Comparison of ENCODE assay signal across 8 cellular contexts in genomic region chr11:102453286-102453797, GRCh38. TPM values are rescaled to one million over a fixed set of nuclear protein-coding genes. Genes with fewer than 3 reads are reported as not detected.
A peak's percentile ranks its signal among the peaks of the same experiment; 100 is the strongest.
DNase-seq lines count a peak whose midpoint lies in the region; ATAC-seq and TF ChIP-seq lines count a peak whose summit lies in the region.

No MANE protein-coding gene starts in this region.

- no peak for TF ChIP-seq POLR2A in upper lobe of left lung (IDR thresholded peaks at IDR 0.05)

- H3K36me3 ChIP-seq in OCI-LY1 (ENCODE audit: insufficient read depth, low read length) = peaks cover 20% of the 10 kb centered on the region
- peaks cover 2% of the 10 kb centered on the region for H3K36me3 ChIP-seq in muscle layer of colon (ENCODE audit: insufficient read depth, low read length)
- H3K36me3 ChIP-seq in upper lobe of left lung = peaks cover 0 to under 1% (median 0%) of the 10 kb centered on the region in 4 donors

- peak overlapping the region; percentile 98 for H3K9ac ChIP-seq in OCI-LY1 (ENCODE audit: low read length)
- peak overlapping the region; percentile 69 for H3K9ac ChIP-seq in muscle layer of colon (ENCODE audit: low read length)

- peaks cover 41% of the 10 kb centered on the region for H3K79me2 ChIP-seq in OCI-LY1 (ENCODE audit: insufficient read depth, low read length)

- peak; percentile 48 for DNase-seq in DMS 273 (lab: John Stamatoyannopoulos, UW; ENCODE audit: unreplicated experiment)
- no peak for DNase-seq in DMS 273 treated with DMSO at 0.1 percent for 48 hours (lab: John Stamatoyannopoulos, UW)
- no peak for DNase-seq in coronary artery (ENCODE audit: low spot score)
- DNase-seq in upper lobe of left lung = peak in 1 of 2 donors; percentile 83
- DNase-seq in HPDE6-E6E7 (ENCODE audit: extremely low spot score) = no peak
- no peak for DNase-seq in SHP77 (lab: John Stamatoyannopoulos, UW)

- peak overlapping the region; percentile 96 for H3K4me2 ChIP-seq in OCI-LY1 (ENCODE audit: low read length)

- H4K20me1 ChIP-seq in OCI-LY1 (ENCODE audit: insufficient read depth, low read length) = 0 out of 2 replicates have a peak, but pooled peaks cover 2% of the 10 kb centered on the region

- H3K27me3 ChIP-seq in OCI-LY1 (ENCODE audit: insufficient read depth, low read length) (no peaks in the 10 kb centered on the region), muscle layer of colon (ENCODE audit: control insufficient read depth in 1 of 2, insufficient read depth in 2 of 2, low read length in 2 of 2) (no peaks in the 10 kb centered on the region), upper lobe of left lung (no peaks in the 10 kb centered on the region)

- H3K4me1 ChIP-seq in OCI-LY1 (ENCODE audit: insufficient read depth, low read length, severe bottlenecking) (peaks cover 71% of the 10 kb centered on the region), muscle layer of colon (ENCODE audit: insufficient read depth, low read length) (peaks cover 34% of the 10 kb centered on the region), upper lobe of left lung (peaks cover 41 to 60% (median 46%) of the 10 kb centered on the region in 4 donors)

- ATAC-seq in upper lobe of left lung (ENCODE audit: low FRiP score in 2 of 2) = peak; percentile 1 to 42

- H3F3A ChIP-seq in OCI-LY1 (ENCODE audit: insufficient read depth, low read length) = no peaks in the 10 kb centered on the region

- peak overlapping the region; percentile 97 for H3K4me3 ChIP-seq in OCI-LY1 (ENCODE audit: low read depth, low read length, poor library complexity, severe bottlenecking)
- H3K4me3 ChIP-seq in coronary artery = peak overlapping the region; percentile 81
- peak overlapping the region; percentile 76 to 78 for H3K4me3 ChIP-seq in muscle layer of colon (ENCODE audit: low read depth in 1 of 2, low read length in 2 of 2)
- peak overlapping the region; percentile 91 to 97 (median 95) for H3K4me3 ChIP-seq in upper lobe of left lung

- no peak for TF ChIP-seq EP300 in upper lobe of left lung (IDR thresholded peaks at IDR 0.05)

- TF ChIP-seq CTCF in OCI-LY1 (IDR thresholded peaks at IDR 0.05; ENCODE audit: low read length) (peak; percentile 24; the same call in 1 of the 2 replicates), coronary artery (IDR thresholded peaks at IDR 0.05) (no peak), upper lobe of left lung (IDR thresholded peaks at IDR 0.05) (no peak)

- 1 to 6% methylated on average over 8 of the region's 8 CpGs for WGBS in upper lobe of left lung, 2 donors

- peak overlapping the region; percentile 92 for H3K27ac ChIP-seq in OCI-LY1 (ENCODE audit: low read depth, low read length, poor library complexity, severe bottlenecking)
- H3K27ac ChIP-seq in coronary artery = peak overlapping the region; percentile 59 to 88
- H3K27ac ChIP-seq in muscle layer of colon (ENCODE audit: low read depth, low read length) = peak overlapping the region; percentile 98
- peak overlapping the region; percentile 88 to 97 (median 92) for H3K27ac ChIP-seq in upper lobe of left lung

- H3K9me2 ChIP-seq in OCI-LY1 (ENCODE audit: low read depth, low read length) = no peaks in the 10 kb centered on the region

- no peak overlapping the region for H2AFZ ChIP-seq in OCI-LY1 (ENCODE audit: low read length)

- 0 out of 2 replicates have a peak, but pooled peaks cover 3% of the 10 kb centered on the region for H3K9me3 ChIP-seq in OCI-LY1 (ENCODE audit: low read length)
- no peaks in the 10 kb centered on the region for H3K9me3 ChIP-seq in muscle layer of colon (ENCODE audit: low read length)
- no peaks in the 10 kb centered on the region for H3K9me3 ChIP-seq in upper lobe of left lung

RNA-seq across cellular contexts. Expression of gene TMEM123, which starts 0.8 kb away (rescaled TPM):
- total RNA-seq in upper lobe of left lung = 100 to 1,000 TPM in 4 of 6 donors, 10 to 100 TPM in 2; 55.5 to 200 (median 121) TPM
